In the genomic region with DNA sequence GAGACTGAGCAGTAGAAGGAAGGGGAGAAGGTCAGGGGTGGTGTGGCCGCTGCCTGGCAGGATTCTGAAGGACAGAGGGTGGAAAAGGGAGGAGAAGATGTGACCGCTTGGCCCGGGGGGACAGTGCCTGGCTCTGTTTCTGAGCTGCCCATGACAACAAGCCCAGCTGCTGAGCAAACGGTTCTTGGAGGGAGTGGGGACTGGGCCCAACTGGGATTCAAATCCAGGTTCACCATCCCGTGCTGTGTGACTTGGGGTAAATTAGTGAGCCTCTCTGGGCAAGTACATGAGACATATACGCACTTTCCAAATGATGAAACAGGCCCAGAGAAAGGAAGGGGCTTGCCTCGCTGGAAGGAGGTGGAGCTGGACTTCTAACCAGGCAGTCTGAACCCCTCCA, we compare ENCODE assay signal across 14 cellular contexts. TPM values are rescaled to one million over a fixed set of nuclear protein-coding genes. Genes with fewer than 3 reads are reported as not detected.
"Had no signal": no experiment of that assay in that cellular context is flagged by ENCODE, and none has a peak within 500 bp of the region (broad histone marks: within the 10 kb centered on the region; RNA-seq: fewer than 3 reads in every experiment).

No MANE protein-coding gene starts in this region.

- DNase-seq: activated CD4-positive, alpha-beta memory T cell treated with anti-CD3 and anti-CD28 coated beads for 36 hours; activated CD8-positive, alpha-beta memory T cell treated with anti-CD3 and anti-CD28 coated beads, Interleukin-2, amount 10 ng/mL, durations not matched to agents 7 days and 5 days; activated naive CD4-positive, alpha-beta T cell treated with anti-CD3 and anti-CD28 coated beads, Interleukin-2, amount 10 ng/mL, durations not matched to agents 7 days and 5 days; activated T-cell treated with anti-CD3 and anti-CD28 coated beads, Interleukin-2, amount 50 U/mL, for 1 hour; cortex of kidney; effector CD8-positive, alpha-beta T cell; foreskin fibroblast; immature natural killer cell; mucosa of descending colon; natural killer cell had no signal

- H3K27ac ChIP-seq: VCaP had no signal

- H3K9me3 ChIP-seq: mucosa of descending colon had no signal

- H3K4me3 ChIP-seq: mucosa of descending colon had no signal

- ATAC-seq: activated CD8-positive, alpha-beta memory T cell treated with anti-CD3 and anti-CD28 coated beads, Interleukin-2, amount 10 ng/mL, durations not matched to agents 7 days and 5 days; mucosa of descending colon; natural killer cell had no signal

RNA-seq across cellular contexts. Expression of gene SEC14L5, which starts 23.3 kb away (rescaled TPM):
- total RNA-seq: activated CD8-positive, alpha-beta memory T cell treated with anti-CD3 and anti-CD28 coated beads, Interleukin-2, amount 10 ng/mL, durations not matched to agents 7 days and 5 days; activated T-helper 2 cell treated with anti-CD3 and anti-CD28 coated beads, Interferon-gamma antibody, Interleukin-2, Interleukin-4, amounts not matched to agents 10 μg/mL and 5 μg/mL and 100 μg/mL, durations not matched to agents 14 hours and 24 hours and 36 hours; endothelial cell of umbilical vein; T-helper 1 cell treated with Interleukin-12 subunit alpha and Interleukin-12 subunit beta and Interleukin-4 antibody, amounts not matched to agents 30 ng/mL and 1 ng/mL, for 36 hours had no signal
- polyA plus RNA-seq: endothelial cell of umbilical vein, immature natural killer cell had no signal

RNA-seq across cellular contexts. Expression of gene PPL, which starts 44.5 kb away (rescaled TPM):
- total RNA-seq: activated T-helper 2 cell treated with anti-CD3 and anti-CD28 coated beads, Interferon-gamma antibody, Interleukin-2, Interleukin-4, amounts not matched to agents 10 μg/mL and 5 μg/mL and 100 μg/mL, durations not matched to agents 14 hours and 24 hours and 36 hours; natural killer cell; T-helper 1 cell treated with Interleukin-12 subunit alpha and Interleukin-12 subunit beta and Interleukin-4 antibody, amounts not matched to agents 30 ng/mL and 1 ng/mL, for 36 hours had no signal
